ENCODE assay signal across 14 cellular contexts in genomic region chr3:71704915-71705314, GRCh38. TPM values are rescaled to one million over a fixed set of nuclear protein-coding genes. Genes with fewer than 3 reads are reported as not detected.
"Had no signal": no experiment of that assay in that cellular context is flagged by ENCODE, and none has a peak within 500 bp of the region (broad histone marks: within the 10 kb centered on the region; RNA-seq: fewer than 3 reads in every experiment).

No MANE protein-coding gene starts in this region.

- H3K36me3 ChIP-seq: cardiac muscle cell, colonic mucosa had no signal

- H3K27me3 ChIP-seq: cardiac muscle cell, colonic mucosa, foreskin keratinocyte, neutrophil, tibial artery, vagina had no signal

- H3K4me1 ChIP-seq: colonic mucosa, foreskin keratinocyte had no signal

- H3K9me3 ChIP-seq: colonic mucosa, neutrophil, tibial artery, vagina had no signal

- DNase-seq: activated gamma-delta T cell; colonic mucosa; effector CD4-positive, alpha-beta T cell; foreskin keratinocyte; head of caudate nucleus; islet precursor cell; retina; stimulated activated CD4-positive, alpha-beta T cell treated with anti-CD3 and anti-CD28 coated beads, Interleukin-15, amount 100 ng/mL, for 24 hours; stimulated activated CD4-positive, alpha-beta T cell treated with anti-CD3 and anti-CD28 coated beads, Interleukin-4, amount 100 ng/mL, for 4 hours; tibial artery had no signal

- H3K4me3 ChIP-seq: cardiac muscle cell, colonic mucosa, tibial artery, vagina had no signal

- ATAC-seq: foreskin keratinocyte had no signal

- H3K27ac ChIP-seq: cardiac muscle cell, colonic mucosa, foreskin keratinocyte, tibial artery, vagina had no signal

RNA-seq across cellular contexts. Expression of gene GPR27, which starts 48.7 kb away (rescaled TPM):
- total RNA-seq: endothelial cell of umbilical vein had no signal
